Comparison of ENCODE assay signal across 8 cellular contexts in genomic region chr19:55654323-55654832, GRCh38. TPM values are rescaled to one million over a fixed set of nuclear protein-coding genes. Genes with fewer than 3 reads are reported as not detected.
A peak's percentile ranks its signal among the peaks of the same experiment; 100 is the strongest.
DNase-seq lines count a peak whose midpoint lies in the region; ATAC-seq, FAIRE-seq and TF ChIP-seq lines count a peak whose summit lies in the region.

No MANE protein-coding gene starts in this region.

- peak overlapping the region; percentile 99 for H2AFZ ChIP-seq in keratinocyte (ENCODE audit: control insufficient read depth, low read length)

- peaks cover 27% of the 10 kb centered on the region for H4K20me1 ChIP-seq in keratinocyte (ENCODE audit: control insufficient read depth, extremely low read depth, insufficient read depth, low read length)

- H3K27me3 ChIP-seq in keratinocyte (ENCODE audit: control insufficient read depth, extremely low read depth, insufficient read depth, low read length), result no peaks in the 10 kb centered on the region

- peak overlapping the region; percentile 99 for H3K27ac ChIP-seq in keratinocyte (ENCODE audit: control insufficient read depth, insufficient read depth, low read length)

- H3K4me2 ChIP-seq in keratinocyte (ENCODE audit: control insufficient read depth, extremely low read depth, insufficient read depth, low read depth, low read length), result peak overlapping the region; percentile 86

- H3K27me3 Mint-ChIP-seq in chondrocyte (ENCODE audit: low read depth), result no peaks in the 10 kb centered on the region

- peaks cover 48% of the 10 kb centered on the region for H3K4me1 Mint-ChIP-seq in chondrocyte (ENCODE audit: low read depth)

- peak overlapping the region; percentile 87 to 91 (median 91) for H3K4me3 ChIP-seq in keratinocyte (ENCODE audit: control insufficient read depth in 2 of 3, extremely low read depth in 1 of 3, insufficient read depth in 2 of 3, low read depth in 1 of 3, low read length in 3 of 3)

- H3K4me1 ChIP-seq in keratinocyte (ENCODE audit: control insufficient read depth, extremely low read depth, insufficient read depth, low read length), result peaks cover 19% of the 10 kb centered on the region

- no peaks in the 10 kb centered on the region for H3K9me1 ChIP-seq in keratinocyte (ENCODE audit: control insufficient read depth, extremely low read depth, insufficient read depth, low read length)

- no peaks in the 10 kb centered on the region for H3K9me3 Mint-ChIP-seq in chondrocyte (ENCODE audit: low read depth)

- no peaks in the 10 kb centered on the region for H3K9me3 ChIP-seq in keratinocyte (ENCODE audit: control insufficient read depth, low read depth, low read length)

- dilution Hi-C loops in keratinocyte (cut with MboI; ENCODE audit: extremely low pct_ligation_motif_present, low sequenced_read_pairs), result no loop called here

- peak overlapping the region; percentile 98 for H3K9ac ChIP-seq in keratinocyte (ENCODE audit: control insufficient read depth, extremely low read depth, insufficient read depth, low read length)

- H3K4me3 Mint-ChIP-seq in chondrocyte (ENCODE audit: unreplicated experiment), result peak overlapping the region; percentile 99

- peak; percentile 98 for DNase-seq in AG09319 (ENCODE audit: extremely low read depth, low read depth)
- DNase-seq in GM19238 (ENCODE audit: insufficient read length, low spot score), result peak; percentile 86
- peak; percentile 98 for DNase-seq in NCI-H460 (ENCODE audit: extremely low read depth, low read depth)
- peak; percentile 96 for DNase-seq in activated CD4-positive, alpha-beta T cell treated with anti-CD3 and anti-CD28 coated beads for 1 hour
- peak; percentile 99 for DNase-seq in chondrocyte (ENCODE audit: low spot score)
- DNase-seq in keratinocyte (ENCODE audit: low read depth, low spot score), result peak; percentile 95
- peak; percentile 99 for DNase-seq in stimulated activated CD4-positive, alpha-beta T cell treated with anti-CD3 and anti-CD28 coated beads, Interleukin-12 subunit alpha, Interleukin-12 subunit beta, amount 100 ng/mL, for 4 hours

- peaks cover 3% of the 10 kb centered on the region for H3K36me3 Mint-ChIP-seq in chondrocyte (ENCODE audit: low read depth)

- H3K79me2 ChIP-seq in keratinocyte (ENCODE audit: control insufficient read depth, insufficient read depth, low read length), result peaks cover 45% of the 10 kb centered on the region

- peak; percentile 54 for ATAC-seq in HG03432 (IDR thresholded peaks at IDR 0.05; ENCODE audit: unreplicated experiment)

- H3K36me3 ChIP-seq in keratinocyte (ENCODE audit: control insufficient read depth in 2 of 2, extremely low read depth in 1 of 2, insufficient read depth in 2 of 2, low read length in 2 of 2), result peaks cover 6 to 17% of the 10 kb centered on the region in 2 experiments

- peak overlapping the region; percentile 100 for H3K27ac Mint-ChIP-seq in chondrocyte (ENCODE audit: unreplicated experiment)

- peak; percentile 97 for FAIRE-seq in keratinocyte (lab: Jason Lieb, UNC)

- TF ChIP-seq CTCF in AG09319 (IDR thresholded peaks at IDR 0.05; ENCODE audit: low read depth, low read length), result no peak
- TF ChIP-seq CTCF in chondrocyte (IDR thresholded peaks at IDR 0.05), result no peak
- no peak for TF ChIP-seq CTCF in keratinocyte (optimal IDR thresholded peaks at IDR 0.05 in 1 of 3, IDR thresholded peaks at IDR 0.05 in 1 of 3, conservative IDR thresholded peaks at IDR 0.05 in 1 of 3; ENCODE audit: extremely low read depth in 1 of 3, insufficient read depth in 2 of 3, low read length in 3 of 3)

RNA-seq across cellular contexts. Expression of gene U2AF2, which starts 0.5 kb away (rescaled TPM):
- total RNA-seq in NCI-H460 (2014; rRNA removed; shearing (Covaris generic)), result 68.3 and 72.4 TPM in 2 replicates
- 169 and 178 TPM in 2 replicates for polyA plus RNA-seq in NCI-H460 (2014; cell fraction: nucleus; rRNA removed)
- total RNA-seq in chondrocyte, result 119 to 137 TPM (median 129 TPM) in 3 replicates
- 109 to 157 TPM (median 109 TPM) in 3 replicates for polyA plus RNA-seq in keratinocyte
- polyA plus RNA-seq in keratinocyte (2011; ENCODE audit: low read depth), result 104 TPM
- polyA plus RNA-seq in keratinocyte (2011; cell fraction: cytosol; rRNA removed), result 71.4 and 181 TPM in 2 replicates
- polyA plus RNA-seq in keratinocyte (2011; cell fraction: nucleus; rRNA removed), result 194 and 249 TPM in 2 replicates
- polyA plus RNA-seq in keratinocyte (2012; ENCODE audit: low replicate concordance), result 74.1 and 161 TPM in 2 replicates
- 80.8 to 152 TPM (median 96.3 TPM) in 3 replicates for polyA minus RNA-seq in keratinocyte
- 148 TPM for polyA minus RNA-seq in keratinocyte (2011; cell fraction: cytosol; rRNA and poly(A)+ RNA removed)
- 94.0 and 97.5 TPM in 2 replicates for polyA minus RNA-seq in keratinocyte (2011; cell fraction: nucleus; rRNA and poly(A)+ RNA removed)

RNA-seq across cellular contexts. Expression of gene CCDC106, which starts 6.4 kb away (rescaled TPM):
- total RNA-seq in NCI-H460 (2014; rRNA removed; shearing (Covaris generic)), result 1.9 and 2.3 TPM in 2 replicates
- 1.9 and 5.8 TPM in 2 replicates for polyA plus RNA-seq in NCI-H460 (2014; cell fraction: nucleus; rRNA removed)
- total RNA-seq in chondrocyte, result 20.9 to 26.5 TPM (median 23.5 TPM) in 3 replicates
- polyA plus RNA-seq in keratinocyte, result 2.3 to 3.5 TPM (median 3.1 TPM) in 3 replicates
- polyA plus RNA-seq in keratinocyte (2011; ENCODE audit: low read depth), result 1.8 TPM
- polyA plus RNA-seq in keratinocyte (2011; cell fraction: cytosol; rRNA removed), result 1.6 and 4.0 TPM in 2 replicates
- 2.4 and 4.4 TPM in 2 replicates for polyA plus RNA-seq in keratinocyte (2011; cell fraction: nucleus; rRNA removed)
- polyA plus RNA-seq in keratinocyte (2012; ENCODE audit: low replicate concordance), result 2.8 and 4.6 TPM in 2 replicates
- 0.96 to 3.7 TPM (median 1.1 TPM) in 3 replicates for polyA minus RNA-seq in keratinocyte
- 1.5 TPM for polyA minus RNA-seq in keratinocyte (2011; cell fraction: cytosol; rRNA and poly(A)+ RNA removed)
- 0.62 and 0.84 TPM in 2 replicates for polyA minus RNA-seq in keratinocyte (2011; cell fraction: nucleus; rRNA and poly(A)+ RNA removed)

RNA-seq across cellular contexts. Expression of gene ZNF581, which starts 10.9 kb away (rescaled TPM):
- total RNA-seq in NCI-H460 (2014; rRNA removed; shearing (Covaris generic)), result 12.3 and 13.6 TPM in 2 replicates
- polyA plus RNA-seq in NCI-H460 (2014; cell fraction: nucleus; rRNA removed), result 7.1 and 11.1 TPM in 2 replicates
- total RNA-seq in chondrocyte, result 20.8 to 24.7 TPM (median 24.2 TPM) in 3 replicates
- polyA plus RNA-seq in keratinocyte, result 14.8 to 18.7 TPM (median 17.1 TPM) in 3 replicates
- 5.0 TPM for polyA plus RNA-seq in keratinocyte (2011; ENCODE audit: low read depth)
- 15.0 and 26.2 TPM in 2 replicates for polyA plus RNA-seq in keratinocyte (2011; cell fraction: cytosol; rRNA removed)
- polyA plus RNA-seq in keratinocyte (2011; cell fraction: nucleus; rRNA removed), result 12.8 and 15.9 TPM in 2 replicates
- 23.6 and 36.3 TPM in 2 replicates for polyA plus RNA-seq in keratinocyte (2012; ENCODE audit: low replicate concordance)
- 13.6 to 28.6 TPM (median 26.6 TPM) in 3 replicates for polyA minus RNA-seq in keratinocyte
- 21.7 TPM for polyA minus RNA-seq in keratinocyte (2011; cell fraction: cytosol; rRNA and poly(A)+ RNA removed)
- 6.0 and 7.7 TPM in 2 replicates for polyA minus RNA-seq in keratinocyte (2011; cell fraction: nucleus; rRNA and poly(A)+ RNA removed)

RNA-seq across cellular contexts. Expression of gene ZNF580, which starts 13.6 kb away (rescaled TPM):
- total RNA-seq in NCI-H460 (2014; rRNA removed; shearing (Covaris generic)), result 8.9 and 13.6 TPM in 2 replicates
- 13.6 and 31.0 TPM in 2 replicates for polyA plus RNA-seq in NCI-H460 (2014; cell fraction: nucleus; rRNA removed)
- total RNA-seq in chondrocyte, result 42.3 to 59.8 TPM (median 45.0 TPM) in 3 replicates
- 3.0 to 8.3 TPM (median 3.7 TPM) in 3 replicates for polyA plus RNA-seq in keratinocyte
- polyA plus RNA-seq in keratinocyte (2011; ENCODE audit: low read depth), result 3.4 TPM
- 9.4 and 16.5 TPM in 2 replicates for polyA plus RNA-seq in keratinocyte (2011; cell fraction: cytosol; rRNA removed)
- polyA plus RNA-seq in keratinocyte (2011; cell fraction: nucleus; rRNA removed), result 15.2 and 24.1 TPM in 2 replicates
- 20.5 and 21.3 TPM in 2 replicates for polyA plus RNA-seq in keratinocyte (2012; ENCODE audit: low replicate concordance)
- 3.1 to 16.1 TPM (median 4.9 TPM) in 3 replicates for polyA minus RNA-seq in keratinocyte
- polyA minus RNA-seq in keratinocyte (2011; cell fraction: cytosol; rRNA and poly(A)+ RNA removed), result 15.3 TPM
- 3.5 and 4.3 TPM in 2 replicates for polyA minus RNA-seq in keratinocyte (2011; cell fraction: nucleus; rRNA and poly(A)+ RNA removed)

RNA-seq across cellular contexts. Expression of gene EPN1, which starts 20.6 kb away (rescaled TPM):
- 32.8 and 35.9 TPM in 2 replicates for total RNA-seq in NCI-H460 (2014; rRNA removed; shearing (Covaris generic))
- polyA plus RNA-seq in NCI-H460 (2014; cell fraction: nucleus; rRNA removed), result 17.2 and 37.0 TPM in 2 replicates
- 105 to 127 TPM (median 124 TPM) in 3 replicates for total RNA-seq in chondrocyte
- polyA plus RNA-seq in keratinocyte, result 23.0 to 62.1 TPM (median 23.3 TPM) in 3 replicates
- 42.7 TPM for polyA plus RNA-seq in keratinocyte (2011; ENCODE audit: low read depth)
- 23.0 and 87.0 TPM in 2 replicates for polyA plus RNA-seq in keratinocyte (2011; cell fraction: cytosol; rRNA removed)
- polyA plus RNA-seq in keratinocyte (2011; cell fraction: nucleus; rRNA removed), result 22.0 and 30.0 TPM in 2 replicates
- polyA plus RNA-seq in keratinocyte (2012; ENCODE audit: low replicate concordance), result 62.0 and 115 TPM in 2 replicates
- polyA minus RNA-seq in keratinocyte, result 39.3 to 69.5 TPM (median 39.6 TPM) in 3 replicates
- 199 TPM for polyA minus RNA-seq in keratinocyte (2011; cell fraction: cytosol; rRNA and poly(A)+ RNA removed)
- polyA minus RNA-seq in keratinocyte (2011; cell fraction: nucleus; rRNA and poly(A)+ RNA removed), result 21.7 and 24.2 TPM in 2 replicates

Comparison
In these comparisons a context has a peak if more than half of its experiments do, and no peak if none do; other contexts are left out.
1. Peak in every context shown above with its lines: DNase-seq, ATAC-seq, H3K4me3 ChIP-seq and H3K27ac ChIP-seq.